2 cellular contexts compared by ENCODE assay signal in the genomic region with DNA sequence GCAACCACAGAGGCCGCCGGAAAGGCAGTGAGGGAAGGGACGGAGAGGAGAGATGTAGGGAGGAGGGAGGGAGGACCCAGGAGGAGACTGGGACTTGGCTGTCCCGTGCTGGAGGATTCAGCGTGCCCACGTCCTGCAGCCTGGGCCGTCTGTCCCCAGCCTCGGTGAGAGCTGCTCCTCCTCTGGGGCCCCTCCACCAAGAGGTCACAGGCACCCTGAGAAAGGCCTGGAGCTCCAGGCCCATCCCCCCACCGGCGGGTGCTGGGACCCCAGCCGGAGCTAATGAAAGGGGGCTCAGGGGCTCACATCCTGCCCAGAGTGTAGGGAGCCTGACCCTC.
TF ChIP-seq lines count a peak whose summit lies in the region.

No MANE protein-coding gene starts in this region.

TF ChIP-seq in HEK293, 187 proteins besides CTCF, POLR2A, EP300 and RAD21:
- TF ChIP-seq, protein P1, sequence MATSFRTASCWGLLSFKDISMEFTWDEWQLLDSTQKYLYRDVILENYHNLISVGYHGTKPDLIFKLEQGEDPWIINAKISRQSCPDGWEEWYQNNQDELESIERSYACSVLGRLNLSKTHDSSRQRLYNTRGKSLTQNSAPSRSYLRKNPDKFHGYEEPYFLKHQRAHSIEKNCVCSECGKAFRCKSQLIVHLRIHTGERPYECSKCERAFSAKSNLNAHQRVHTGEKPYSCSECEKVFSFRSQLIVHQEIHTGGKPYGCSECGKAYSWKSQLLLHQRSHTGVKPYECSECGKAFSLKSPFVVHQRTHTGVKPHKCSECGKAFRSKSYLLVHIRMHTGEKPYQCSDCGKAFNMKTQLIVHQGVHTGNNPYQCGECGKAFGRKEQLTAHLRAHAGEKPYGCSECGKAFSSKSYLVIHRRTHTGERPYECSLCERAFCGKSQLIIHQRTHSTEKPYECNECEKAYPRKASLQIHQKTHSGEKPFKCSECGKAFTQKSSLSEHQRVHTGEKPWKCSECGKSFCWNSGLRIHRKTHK (tag by site-specific recombination; IDR thresholded peaks at IDR 0.05): no peak
- TF ChIP-seq ZNF366 (tag by site-specific recombination; conservative IDR thresholded peaks at IDR 0.05): 0 out of 2 replicates have a peak, but pooled peaks have one; percentile 23

TF ChIP-seq in K562, 482 proteins besides CTCF, POLR2A, EP300 and RAD21 (continues in another document):
- no peak for TF ChIP-seq NRF1 (conservative IDR thresholded peaks at IDR 0.05 in 1 of 2, IDR thresholded peaks at IDR 0.05 in 1 of 2)
- peak; percentile 85 for TF ChIP-seq ZNF263 (CRISPR knock-in tag; IDR thresholded peaks at IDR 0.05; ENCODE audit: borderline replicate concordance)
- TF ChIP-seq, protein P2, sequence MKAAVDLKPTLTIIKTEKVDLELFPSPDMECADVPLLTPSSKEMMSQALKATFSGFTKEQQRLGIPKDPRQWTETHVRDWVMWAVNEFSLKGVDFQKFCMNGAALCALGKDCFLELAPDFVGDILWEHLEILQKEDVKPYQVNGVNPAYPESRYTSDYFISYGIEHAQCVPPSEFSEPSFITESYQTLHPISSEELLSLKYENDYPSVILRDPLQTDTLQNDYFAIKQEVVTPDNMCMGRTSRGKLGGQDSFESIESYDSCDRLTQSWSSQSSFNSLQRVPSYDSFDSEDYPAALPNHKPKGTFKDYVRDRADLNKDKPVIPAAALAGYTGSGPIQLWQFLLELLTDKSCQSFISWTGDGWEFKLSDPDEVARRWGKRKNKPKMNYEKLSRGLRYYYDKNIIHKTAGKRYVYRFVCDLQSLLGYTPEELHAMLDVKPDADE (conservative IDR thresholded peaks at IDR 0.05; ENCODE audit: control insufficient read depth, low read depth, low read length): no peak
- TF ChIP-seq, protein P3, sequence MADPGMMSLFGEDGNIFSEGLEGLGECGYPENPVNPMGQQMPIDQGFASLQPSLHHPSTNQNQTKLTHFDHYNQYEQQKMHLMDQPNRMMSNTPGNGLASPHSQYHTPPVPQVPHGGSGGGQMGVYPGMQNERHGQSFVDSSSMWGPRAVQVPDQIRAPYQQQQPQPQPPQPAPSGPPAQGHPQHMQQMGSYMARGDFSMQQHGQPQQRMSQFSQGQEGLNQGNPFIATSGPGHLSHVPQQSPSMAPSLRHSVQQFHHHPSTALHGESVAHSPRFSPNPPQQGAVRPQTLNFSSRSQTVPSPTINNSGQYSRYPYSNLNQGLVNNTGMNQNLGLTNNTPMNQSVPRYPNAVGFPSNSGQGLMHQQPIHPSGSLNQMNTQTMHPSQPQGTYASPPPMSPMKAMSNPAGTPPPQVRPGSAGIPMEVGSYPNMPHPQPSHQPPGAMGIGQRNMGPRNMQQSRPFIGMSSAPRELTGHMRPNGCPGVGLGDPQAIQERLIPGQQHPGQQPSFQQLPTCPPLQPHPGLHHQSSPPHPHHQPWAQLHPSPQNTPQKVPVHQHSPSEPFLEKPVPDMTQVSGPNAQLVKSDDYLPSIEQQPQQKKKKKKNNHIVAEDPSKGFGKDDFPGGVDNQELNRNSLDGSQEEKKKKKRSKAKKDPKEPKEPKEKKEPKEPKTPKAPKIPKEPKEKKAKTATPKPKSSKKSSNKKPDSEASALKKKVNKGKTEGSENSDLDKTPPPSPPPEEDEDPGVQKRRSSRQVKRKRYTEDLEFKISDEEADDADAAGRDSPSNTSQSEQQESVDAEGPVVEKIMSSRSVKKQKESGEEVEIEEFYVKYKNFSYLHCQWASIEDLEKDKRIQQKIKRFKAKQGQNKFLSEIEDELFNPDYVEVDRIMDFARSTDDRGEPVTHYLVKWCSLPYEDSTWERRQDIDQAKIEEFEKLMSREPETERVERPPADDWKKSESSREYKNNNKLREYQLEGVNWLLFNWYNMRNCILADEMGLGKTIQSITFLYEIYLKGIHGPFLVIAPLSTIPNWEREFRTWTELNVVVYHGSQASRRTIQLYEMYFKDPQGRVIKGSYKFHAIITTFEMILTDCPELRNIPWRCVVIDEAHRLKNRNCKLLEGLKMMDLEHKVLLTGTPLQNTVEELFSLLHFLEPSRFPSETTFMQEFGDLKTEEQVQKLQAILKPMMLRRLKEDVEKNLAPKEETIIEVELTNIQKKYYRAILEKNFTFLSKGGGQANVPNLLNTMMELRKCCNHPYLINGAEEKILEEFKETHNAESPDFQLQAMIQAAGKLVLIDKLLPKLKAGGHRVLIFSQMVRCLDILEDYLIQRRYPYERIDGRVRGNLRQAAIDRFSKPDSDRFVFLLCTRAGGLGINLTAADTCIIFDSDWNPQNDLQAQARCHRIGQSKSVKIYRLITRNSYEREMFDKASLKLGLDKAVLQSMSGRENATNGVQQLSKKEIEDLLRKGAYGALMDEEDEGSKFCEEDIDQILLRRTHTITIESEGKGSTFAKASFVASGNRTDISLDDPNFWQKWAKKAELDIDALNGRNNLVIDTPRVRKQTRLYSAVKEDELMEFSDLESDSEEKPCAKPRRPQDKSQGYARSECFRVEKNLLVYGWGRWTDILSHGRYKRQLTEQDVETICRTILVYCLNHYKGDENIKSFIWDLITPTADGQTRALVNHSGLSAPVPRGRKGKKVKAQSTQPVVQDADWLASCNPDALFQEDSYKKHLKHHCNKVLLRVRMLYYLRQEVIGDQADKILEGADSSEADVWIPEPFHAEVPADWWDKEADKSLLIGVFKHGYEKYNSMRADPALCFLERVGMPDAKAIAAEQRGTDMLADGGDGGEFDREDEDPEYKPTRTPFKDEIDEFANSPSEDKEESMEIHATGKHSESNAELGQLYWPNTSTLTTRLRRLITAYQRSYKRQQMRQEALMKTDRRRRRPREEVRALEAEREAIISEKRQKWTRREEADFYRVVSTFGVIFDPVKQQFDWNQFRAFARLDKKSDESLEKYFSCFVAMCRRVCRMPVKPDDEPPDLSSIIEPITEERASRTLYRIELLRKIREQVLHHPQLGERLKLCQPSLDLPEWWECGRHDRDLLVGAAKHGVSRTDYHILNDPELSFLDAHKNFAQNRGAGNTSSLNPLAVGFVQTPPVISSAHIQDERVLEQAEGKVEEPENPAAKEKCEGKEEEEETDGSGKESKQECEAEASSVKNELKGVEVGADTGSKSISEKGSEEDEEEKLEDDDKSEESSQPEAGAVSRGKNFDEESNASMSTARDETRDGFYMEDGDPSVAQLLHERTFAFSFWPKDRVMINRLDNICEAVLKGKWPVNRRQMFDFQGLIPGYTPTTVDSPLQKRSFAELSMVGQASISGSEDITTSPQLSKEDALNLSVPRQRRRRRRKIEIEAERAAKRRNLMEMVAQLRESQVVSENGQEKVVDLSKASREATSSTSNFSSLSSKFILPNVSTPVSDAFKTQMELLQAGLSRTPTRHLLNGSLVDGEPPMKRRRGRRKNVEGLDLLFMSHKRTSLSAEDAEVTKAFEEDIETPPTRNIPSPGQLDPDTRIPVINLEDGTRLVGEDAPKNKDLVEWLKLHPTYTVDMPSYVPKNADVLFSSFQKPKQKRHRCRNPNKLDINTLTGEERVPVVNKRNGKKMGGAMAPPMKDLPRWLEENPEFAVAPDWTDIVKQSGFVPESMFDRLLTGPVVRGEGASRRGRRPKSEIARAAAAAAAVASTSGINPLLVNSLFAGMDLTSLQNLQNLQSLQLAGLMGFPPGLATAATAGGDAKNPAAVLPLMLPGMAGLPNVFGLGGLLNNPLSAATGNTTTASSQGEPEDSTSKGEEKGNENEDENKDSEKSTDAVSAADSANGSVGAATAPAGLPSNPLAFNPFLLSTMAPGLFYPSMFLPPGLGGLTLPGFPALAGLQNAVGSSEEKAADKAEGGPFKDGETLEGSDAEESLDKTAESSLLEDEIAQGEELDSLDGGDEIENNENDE (IDR thresholded peaks at IDR 0.05; ENCODE audit: low read depth, low read length): no peak
- TF ChIP-seq, protein P4, sequence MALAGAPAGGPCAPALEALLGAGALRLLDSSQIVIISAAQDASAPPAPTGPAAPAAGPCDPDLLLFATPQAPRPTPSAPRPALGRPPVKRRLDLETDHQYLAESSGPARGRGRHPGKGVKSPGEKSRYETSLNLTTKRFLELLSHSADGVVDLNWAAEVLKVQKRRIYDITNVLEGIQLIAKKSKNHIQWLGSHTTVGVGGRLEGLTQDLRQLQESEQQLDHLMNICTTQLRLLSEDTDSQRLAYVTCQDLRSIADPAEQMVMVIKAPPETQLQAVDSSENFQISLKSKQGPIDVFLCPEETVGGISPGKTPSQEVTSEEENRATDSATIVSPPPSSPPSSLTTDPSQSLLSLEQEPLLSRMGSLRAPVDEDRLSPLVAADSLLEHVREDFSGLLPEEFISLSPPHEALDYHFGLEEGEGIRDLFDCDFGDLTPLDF (CRISPR knock-in tag; IDR thresholded peaks at IDR 0.05): no peak
- peak; percentile 49; the same call in 1 of the 2 replicates for TF ChIP-seq CC2D1A (IDR thresholded peaks at IDR 0.05)
- no peak for TF ChIP-seq NONO (IDR thresholded peaks at IDR 0.05; ENCODE audit: low read depth in 2 of 2, low read length in 1 of 2)
- TF ChIP-seq, protein P5, sequence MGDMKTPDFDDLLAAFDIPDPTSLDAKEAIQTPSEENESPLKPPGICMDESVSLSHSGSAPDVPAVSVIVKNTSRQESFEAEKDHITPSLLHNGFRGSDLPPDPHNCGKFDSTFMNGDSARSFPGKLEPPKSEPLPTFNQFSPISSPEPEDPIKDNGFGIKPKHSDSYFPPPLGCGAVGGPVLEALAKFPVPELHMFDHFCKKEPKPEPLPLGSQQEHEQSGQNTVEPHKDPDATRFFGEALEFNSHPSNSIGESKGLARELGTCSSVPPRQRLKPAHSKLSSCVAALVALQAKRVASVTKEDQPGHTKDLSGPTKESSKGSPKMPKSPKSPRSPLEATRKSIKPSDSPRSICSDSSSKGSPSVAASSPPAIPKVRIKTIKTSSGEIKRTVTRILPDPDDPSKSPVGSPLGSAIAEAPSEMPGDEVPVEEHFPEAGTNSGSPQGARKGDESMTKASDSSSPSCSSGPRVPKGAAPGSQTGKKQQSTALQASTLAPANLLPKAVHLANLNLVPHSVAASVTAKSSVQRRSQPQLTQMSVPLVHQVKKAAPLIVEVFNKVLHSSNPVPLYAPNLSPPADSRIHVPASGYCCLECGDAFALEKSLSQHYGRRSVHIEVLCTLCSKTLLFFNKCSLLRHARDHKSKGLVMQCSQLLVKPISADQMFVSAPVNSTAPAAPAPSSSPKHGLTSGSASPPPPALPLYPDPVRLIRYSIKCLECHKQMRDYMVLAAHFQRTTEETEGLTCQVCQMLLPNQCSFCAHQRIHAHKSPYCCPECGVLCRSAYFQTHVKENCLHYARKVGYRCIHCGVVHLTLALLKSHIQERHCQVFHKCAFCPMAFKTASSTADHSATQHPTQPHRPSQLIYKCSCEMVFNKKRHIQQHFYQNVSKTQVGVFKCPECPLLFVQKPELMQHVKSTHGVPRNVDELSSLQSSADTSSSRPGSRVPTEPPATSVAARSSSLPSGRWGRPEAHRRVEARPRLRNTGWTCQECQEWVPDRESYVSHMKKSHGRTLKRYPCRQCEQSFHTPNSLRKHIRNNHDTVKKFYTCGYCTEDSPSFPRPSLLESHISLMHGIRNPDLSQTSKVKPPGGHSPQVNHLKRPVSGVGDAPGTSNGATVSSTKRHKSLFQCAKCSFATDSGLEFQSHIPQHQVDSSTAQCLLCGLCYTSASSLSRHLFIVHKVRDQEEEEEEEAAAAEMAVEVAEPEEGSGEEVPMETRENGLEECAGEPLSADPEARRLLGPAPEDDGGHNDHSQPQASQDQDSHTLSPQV (IDR thresholded peaks at IDR 0.05): no peak
- TF ChIP-seq, protein P6, sequence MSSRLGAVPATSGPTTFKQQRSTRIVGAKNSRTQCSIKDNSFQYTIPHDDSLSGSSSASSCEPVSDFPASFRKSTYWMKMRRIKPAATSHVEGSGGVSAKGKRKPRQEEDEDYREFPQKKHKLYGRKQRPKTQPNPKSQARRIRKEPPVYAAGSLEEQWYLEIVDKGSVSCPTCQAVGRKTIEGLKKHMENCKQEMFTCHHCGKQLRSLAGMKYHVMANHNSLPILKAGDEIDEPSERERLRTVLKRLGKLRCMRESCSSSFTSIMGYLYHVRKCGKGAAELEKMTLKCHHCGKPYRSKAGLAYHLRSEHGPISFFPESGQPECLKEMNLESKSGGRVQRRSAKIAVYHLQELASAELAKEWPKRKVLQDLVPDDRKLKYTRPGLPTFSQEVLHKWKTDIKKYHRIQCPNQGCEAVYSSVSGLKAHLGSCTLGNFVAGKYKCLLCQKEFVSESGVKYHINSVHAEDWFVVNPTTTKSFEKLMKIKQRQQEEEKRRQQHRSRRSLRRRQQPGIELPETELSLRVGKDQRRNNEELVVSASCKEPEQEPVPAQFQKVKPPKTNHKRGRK (tag; IDR thresholded peaks at IDR 0.05): no peak
- TF ChIP-seq, protein P7, sequence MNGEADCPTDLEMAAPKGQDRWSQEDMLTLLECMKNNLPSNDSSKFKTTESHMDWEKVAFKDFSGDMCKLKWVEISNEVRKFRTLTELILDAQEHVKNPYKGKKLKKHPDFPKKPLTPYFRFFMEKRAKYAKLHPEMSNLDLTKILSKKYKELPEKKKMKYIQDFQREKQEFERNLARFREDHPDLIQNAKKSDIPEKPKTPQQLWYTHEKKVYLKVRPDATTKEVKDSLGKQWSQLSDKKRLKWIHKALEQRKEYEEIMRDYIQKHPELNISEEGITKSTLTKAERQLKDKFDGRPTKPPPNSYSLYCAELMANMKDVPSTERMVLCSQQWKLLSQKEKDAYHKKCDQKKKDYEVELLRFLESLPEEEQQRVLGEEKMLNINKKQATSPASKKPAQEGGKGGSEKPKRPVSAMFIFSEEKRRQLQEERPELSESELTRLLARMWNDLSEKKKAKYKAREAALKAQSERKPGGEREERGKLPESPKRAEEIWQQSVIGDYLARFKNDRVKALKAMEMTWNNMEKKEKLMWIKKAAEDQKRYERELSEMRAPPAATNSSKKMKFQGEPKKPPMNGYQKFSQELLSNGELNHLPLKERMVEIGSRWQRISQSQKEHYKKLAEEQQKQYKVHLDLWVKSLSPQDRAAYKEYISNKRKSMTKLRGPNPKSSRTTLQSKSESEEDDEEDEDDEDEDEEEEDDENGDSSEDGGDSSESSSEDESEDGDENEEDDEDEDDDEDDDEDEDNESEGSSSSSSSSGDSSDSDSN (IDR thresholded peaks at IDR 0.05; ENCODE audit: borderline replicate concordance in 1 of 2, low read depth in 2 of 2, low read length in 2 of 2): no peak
- no peak for TF ChIP-seq MED1 (CRISPR knock-in tag; IDR thresholded peaks at IDR 0.05; ENCODE audit: borderline replicate concordance)
- TF ChIP-seq, protein P8, sequence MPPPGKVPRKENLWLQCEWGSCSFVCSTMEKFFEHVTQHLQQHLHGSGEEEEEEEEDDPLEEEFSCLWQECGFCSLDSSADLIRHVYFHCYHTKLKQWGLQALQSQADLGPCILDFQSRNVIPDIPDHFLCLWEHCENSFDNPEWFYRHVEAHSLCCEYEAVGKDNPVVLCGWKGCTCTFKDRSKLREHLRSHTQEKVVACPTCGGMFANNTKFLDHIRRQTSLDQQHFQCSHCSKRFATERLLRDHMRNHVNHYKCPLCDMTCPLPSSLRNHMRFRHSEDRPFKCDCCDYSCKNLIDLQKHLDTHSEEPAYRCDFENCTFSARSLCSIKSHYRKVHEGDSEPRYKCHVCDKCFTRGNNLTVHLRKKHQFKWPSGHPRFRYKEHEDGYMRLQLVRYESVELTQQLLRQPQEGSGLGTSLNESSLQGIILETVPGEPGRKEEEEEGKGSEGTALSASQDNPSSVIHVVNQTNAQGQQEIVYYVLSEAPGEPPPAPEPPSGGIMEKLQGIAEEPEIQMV (tag; conservative IDR thresholded peaks at IDR 0.05; ENCODE audit: low read depth): peak; percentile 90
- no peak for TF ChIP-seq POLR2AphosphoS5 (IDR thresholded peaks at IDR 0.05; ENCODE audit: control insufficient read depth, insufficient read depth, low read depth, low read length)
- TF ChIP-seq, protein P9, sequence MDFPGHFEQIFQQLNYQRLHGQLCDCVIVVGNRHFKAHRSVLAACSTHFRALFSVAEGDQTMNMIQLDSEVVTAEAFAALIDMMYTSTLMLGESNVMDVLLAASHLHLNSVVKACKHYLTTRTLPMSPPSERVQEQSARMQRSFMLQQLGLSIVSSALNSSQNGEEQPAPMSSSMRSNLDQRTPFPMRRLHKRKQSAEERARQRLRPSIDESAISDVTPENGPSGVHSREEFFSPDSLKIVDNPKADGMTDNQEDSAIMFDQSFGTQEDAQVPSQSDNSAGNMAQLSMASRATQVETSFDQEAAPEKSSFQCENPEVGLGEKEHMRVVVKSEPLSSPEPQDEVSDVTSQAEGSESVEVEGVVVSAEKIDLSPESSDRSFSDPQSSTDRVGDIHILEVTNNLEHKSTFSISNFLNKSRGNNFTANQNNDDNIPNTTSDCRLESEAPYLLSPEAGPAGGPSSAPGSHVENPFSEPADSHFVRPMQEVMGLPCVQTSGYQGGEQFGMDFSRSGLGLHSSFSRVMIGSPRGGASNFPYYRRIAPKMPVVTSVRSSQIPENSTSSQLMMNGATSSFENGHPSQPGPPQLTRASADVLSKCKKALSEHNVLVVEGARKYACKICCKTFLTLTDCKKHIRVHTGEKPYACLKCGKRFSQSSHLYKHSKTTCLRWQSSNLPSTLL (IDR thresholded peaks at IDR 0.05): peak; percentile 59; the same call in 1 of the 2 replicates
- no peak for TF ChIP-seq DIDO1 (tag; IDR thresholded peaks at IDR 0.05; ENCODE audit: low read depth)
